9 cellular contexts compared by ENCODE assay signal in genomic region chr10:70441161-70441876, GRCh38. TPM values are rescaled to one million over a fixed set of nuclear protein-coding genes. Genes with fewer than 3 reads are reported as not detected.
DNase-seq lines count a peak whose midpoint lies in the region; ATAC-seq and TF ChIP-seq lines count a peak whose summit lies in the region.
"Had no signal": no experiment of that assay in that cellular context is flagged by ENCODE, and none has a peak within 500 bp of the region (broad histone marks: within the 10 kb centered on the region; RNA-seq: fewer than 3 reads in every experiment).

TSS of gene NODAL (minus strand) at chr10:70441681. CDS start at chr10:70441667, 14 bp downstream.

- H3K9ac ChIP-seq in SK-N-MC (ENCODE audit: insufficient read length) = no peak within 1 kb of the TSS

- CTCF ChIA-PET in CD4-positive, alpha-beta memory T cell (lab: Charles Lee; ENCODE audit: partially characterized antibody) = interaction anchor here (1.0 kb wide), 1 partner anchor 32 kb away, joined by 3 read pairs; no protein-coding TSS in a partner anchor

- peak within 1 kb of the TSS; percentile 71 to 90 (median 80) for H3K4me3 Mint-ChIP-seq in CD4-positive, alpha-beta memory T cell
- H3K4me3 Mint-ChIP-seq in endothelial cell (ENCODE audit: unreplicated experiment) = peak within 1 kb of the TSS; percentile 86
- peak within 1 kb of the TSS; percentile 78 for H3K4me3 Mint-ChIP-seq in nephron progenitor cell

- ATAC-seq in HG03280 (IDR thresholded peaks at IDR 0.05; ENCODE audit: unreplicated experiment) (no peak), GM19328 (IDR thresholded peaks at IDR 0.05; ENCODE audit: unreplicated experiment) (no peak)

- H3K36me3 ChIP-seq in CD4-positive, alpha-beta memory T cell (ENCODE audit: insufficient read depth, low read length) = no peaks in the 10 kb centered on the region
- H3K36me3 ChIP-seq in SK-N-MC (ENCODE audit: insufficient read depth, low read length) = no peaks in the 10 kb centered on the region

- peaks cover 29 to 35% of the 10 kb centered on the region in 2 donors for H3K27me3 Mint-ChIP-seq in CD4-positive, alpha-beta memory T cell
- H3K27me3 Mint-ChIP-seq in endothelial cell (ENCODE audit: unreplicated experiment) (peaks cover 23% of the 10 kb centered on the region), nephron progenitor cell (ENCODE audit: low read depth, poor library complexity) (peaks cover 81% of the 10 kb centered on the region)

- H3K4me1 ChIP-seq in CD4-positive, alpha-beta memory T cell (ENCODE audit: insufficient read depth, low read length) = peaks cover 18% of the 10 kb centered on the region

- intact Hi-C loops in CD4-positive, alpha-beta memory T cell (cut with micrococcal nuclease) = no loop called here

- no peaks in the 10 kb centered on the region for H3K9me3 ChIP-seq in CD4-positive, alpha-beta memory T cell (ENCODE audit: control insufficient read depth in 1 of 2, low read length in 2 of 2)
- no peaks in the 10 kb centered on the region for H3K9me3 ChIP-seq in SK-N-MC (ENCODE audit: low read depth, low read length)

- no peak within 1 kb of the TSS for H3K27ac ChIP-seq in CD4-positive, alpha-beta memory T cell (ENCODE audit: low read depth, low read length)
- no peak within 1 kb of the TSS for H3K27ac ChIP-seq in SK-N-MC

- no peaks in the 10 kb centered on the region for H3K9me3 Mint-ChIP-seq in CD4-positive, alpha-beta memory T cell
- H3K9me3 Mint-ChIP-seq in endothelial cell (ENCODE audit: unreplicated experiment) (no peaks in the 10 kb centered on the region), nephron progenitor cell (no peaks in the 10 kb centered on the region)

- POLR2A ChIA-PET in CD4-positive, alpha-beta memory T cell (lab: Charles Lee; ENCODE audit: partially characterized antibody) = interaction anchor here (1.9 kb wide), 1 partner anchor 36 kb away, joined by 7 read pairs; no protein-coding TSS in a partner anchor

- H3K4me1 Mint-ChIP-seq in CD4-positive, alpha-beta memory T cell = peaks cover 7 to 26% (median 15%) of the 10 kb centered on the region in 4 donors
- H3K4me1 Mint-ChIP-seq in endothelial cell (ENCODE audit: unreplicated experiment) (peaks cover 12% of the 10 kb centered on the region), nephron progenitor cell (peaks cover 43% of the 10 kb centered on the region)

- H3K36me3 Mint-ChIP-seq in CD4-positive, alpha-beta memory T cell = no peaks in the 10 kb centered on the region
- H3K36me3 Mint-ChIP-seq in endothelial cell (ENCODE audit: low read depth, unreplicated experiment) (no peaks in the 10 kb centered on the region), nephron progenitor cell (ENCODE audit: low read depth) (no peaks in the 10 kb centered on the region)

- H3K4me3 ChIP-seq in CD4-positive, alpha-beta memory T cell (ENCODE audit: low read length in 2 of 2) = peak within 1 kb of the TSS; percentile 17 to 35
- peak within 1 kb of the TSS; percentile 43; the same call in 1 of the 2 replicates for H3K4me3 ChIP-seq in SK-N-MC

- TF ChIP-seq CTCF in endothelial cell (IDR thresholded peaks at IDR 0.05; ENCODE audit: unreplicated experiment) (no peak), nephron progenitor cell (IDR thresholded peaks at IDR 0.05) (no peak)

- peak in 3 of 5 donors; percentile 13 to 20 (median 15) for DNase-seq in CD4-positive, alpha-beta memory T cell
- no peak for DNase-seq in SK-N-MC (ENCODE audit: low read depth, low spot score)
- no peak for DNase-seq in endothelial cell (ENCODE audit: low spot score)
- DNase-seq in nephron progenitor cell = peak; percentile 51
- no peak for DNase-seq in NCI-H2196 treated with DMSO at 0.1 percent for 48 hours (lab: John Stamatoyannopoulos, UW; ENCODE audit: unreplicated experiment)
- no peak for DNase-seq in UCSD-AML1 (lab: John Stamatoyannopoulos, UW; ENCODE audit: unreplicated experiment)
- DNase-seq: NCI-H1105 had no signal

- peaks cover 29% of the 10 kb centered on the region for H3K27me3 ChIP-seq in CD4-positive, alpha-beta memory T cell (ENCODE audit: insufficient read depth, low read length)

- H3K27ac Mint-ChIP-seq in CD4-positive, alpha-beta memory T cell = peak within 1 kb of the TSS in 1 of 7 donors; percentile 57
- H3K27ac Mint-ChIP-seq in endothelial cell (ENCODE audit: unreplicated experiment) = no peak within 1 kb of the TSS
- peak within 1 kb of the TSS; percentile 51 for H3K27ac Mint-ChIP-seq in nephron progenitor cell

RNA-seq across cellular contexts. Expression of gene NODAL, which starts in this region (rescaled TPM):
- not detected for total RNA-seq in CD4-positive, alpha-beta memory T cell
- polyA plus RNA-seq in CD4-positive, alpha-beta memory T cell = under 1 TPM in 1 of 2 donors, not detected in 1; 0.19 TPM
- total RNA-seq in endothelial cell (ENCODE audit: unreplicated experiment) = 1.5 TPM

Comparison
In these comparisons a context has a peak if more than half of its experiments do, and no peak if none do; other contexts are left out.
1. Peak in DNase-seq and H3K4me3 ChIP-seq in CD4-positive, alpha-beta memory T cell; RNA of the gene not detected or under 1 TPM.